ENCODE assay signal across 8 cellular contexts in the genomic region with DNA sequence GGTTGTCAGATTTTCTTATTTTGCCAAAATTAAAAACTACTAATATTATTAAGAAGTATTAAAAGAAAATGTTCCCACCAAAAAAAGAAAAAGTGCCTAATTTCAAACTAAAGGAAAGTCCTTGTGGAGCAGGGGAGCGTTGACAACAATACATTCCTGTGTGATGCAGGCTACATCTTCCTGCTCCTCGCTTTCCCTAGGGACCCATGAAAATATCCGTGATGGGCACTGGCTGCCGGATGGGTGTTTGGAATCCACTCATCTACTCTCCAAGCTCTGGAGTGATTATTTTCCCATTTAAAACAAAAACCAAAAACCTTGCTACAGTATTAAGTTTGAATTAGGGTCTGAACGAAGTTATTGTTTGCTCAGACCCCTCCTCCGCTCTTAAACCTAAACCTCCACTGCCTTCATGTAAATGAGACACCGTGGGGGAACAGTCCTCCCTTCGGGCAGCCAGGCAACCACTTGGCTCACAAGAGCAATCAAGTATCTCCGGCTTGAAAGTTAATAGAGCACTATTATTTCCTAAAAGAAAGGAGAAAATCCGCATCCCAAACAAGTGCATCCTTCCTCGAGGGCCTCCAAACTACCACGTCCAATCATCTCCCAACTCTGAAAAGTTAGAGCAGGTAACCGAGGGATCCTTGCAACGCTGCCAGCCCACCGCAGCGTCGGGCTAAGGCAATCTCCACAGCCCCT. TPM values are rescaled to one million over a fixed set of nuclear protein-coding genes. Genes with fewer than 3 reads are reported as not detected.
DNase-seq lines count a peak whose midpoint lies in the region; ATAC-seq, FAIRE-seq and TF ChIP-seq lines count a peak whose summit lies in the region.

No MANE protein-coding gene starts in this region.

- no peaks in the 10 kb centered on the region for H3K9me3 ChIP-seq in subcutaneous abdominal adipose tissue (ENCODE audit: control insufficient read depth in 5 of 5, low read length in 5 of 5)

- no peaks in the 10 kb centered on the region for H3K36me3 Mint-ChIP-seq in activated CD8-positive, alpha-beta memory T cell treated with anti-CD3 and anti-CD28 coated beads, Interleukin-2, amount 10 ng/mL, durations not matched to agents 7 days and 5 days
- H3K36me3 Mint-ChIP-seq in activated naive CD8-positive, alpha-beta T cell treated with anti-CD3 and anti-CD28 coated beads, Interleukin-2, amount 50 U/mL, for 24 hours (ENCODE audit: low read depth) = no peaks in the 10 kb centered on the region

- H3K27me3 ChIP-seq in subcutaneous abdominal adipose tissue (ENCODE audit: control insufficient read depth in 5 of 5, insufficient read depth in 4 of 5, low read length in 5 of 5) = no peaks in the 10 kb centered on the region

- H3K4me1 Mint-ChIP-seq in activated CD8-positive, alpha-beta memory T cell treated with anti-CD3 and anti-CD28 coated beads, Interleukin-2, amount 10 ng/mL, durations not matched to agents 7 days and 5 days = peaks cover 3% of the 10 kb centered on the region
- H3K4me1 Mint-ChIP-seq in activated naive CD8-positive, alpha-beta T cell treated with anti-CD3 and anti-CD28 coated beads, Interleukin-2, amount 50 U/mL, for 24 hours = peaks cover 8% of the 10 kb centered on the region

- H3K27ac ChIP-seq in subcutaneous abdominal adipose tissue (ENCODE audit: low read depth, low read length) = peak overlapping the region; percentile 93

- ATAC-seq in activated CD8-positive, alpha-beta memory T cell treated with anti-CD3 and anti-CD28 coated beads, Interleukin-2, amount 10 ng/mL, durations not matched to agents 7 days and 5 days = no peak
- ATAC-seq in activated naive CD8-positive, alpha-beta T cell treated with anti-CD3 and anti-CD28 coated beads, Interleukin-2, amount 50 U/mL, for 24 hours = no peak
- no peak for ATAC-seq in HG02763 (IDR thresholded peaks at IDR 0.05; ENCODE audit: unreplicated experiment)

- H3K9me3 Mint-ChIP-seq in activated CD8-positive, alpha-beta memory T cell treated with anti-CD3 and anti-CD28 coated beads, Interleukin-2, amount 10 ng/mL, durations not matched to agents 7 days and 5 days (ENCODE audit: low read depth) = no peaks in the 10 kb centered on the region
- no peaks in the 10 kb centered on the region for H3K9me3 Mint-ChIP-seq in activated naive CD8-positive, alpha-beta T cell treated with anti-CD3 and anti-CD28 coated beads, Interleukin-2, amount 50 U/mL, for 24 hours

- H3K9ac ChIP-seq in subcutaneous abdominal adipose tissue (ENCODE audit: low read length in 5 of 5) = peak overlapping the region; percentile 35 to 71 (median 60)

- peaks cover 0 to 5% (median 0%) of the 10 kb centered on the region in 5 donors for H3K36me3 ChIP-seq in subcutaneous abdominal adipose tissue (ENCODE audit: control insufficient read depth in 5 of 5, insufficient read depth in 5 of 5, low read length in 5 of 5)

- DNase-seq in activated CD8-positive, alpha-beta memory T cell treated with anti-CD3 and anti-CD28 coated beads, Interleukin-2, amount 10 ng/mL, durations not matched to agents 7 days and 5 days = no peak
- no peak for DNase-seq in activated CD8-positive, alpha-beta memory T cell treated with anti-CD3 and anti-CD28 coated beads for 24 hours
- DNase-seq in activated naive CD8-positive, alpha-beta T cell treated with anti-CD3 and anti-CD28 coated beads, Interleukin-2, amount 50 U/mL, for 24 hours = no peak
- DNase-seq in kidney glomerular epithelial cell (lab: John Stamatoyannopoulos, UW) (peak; percentile 47), D721Med (ENCODE audit: insufficient read length, low spot score) (no peak), activated gamma-delta T cell (lab: John Stamatoyannopoulos, UW) (no peak)

- CTCF ChIA-PET in activated CD8-positive, alpha-beta memory T cell treated with anti-CD3 and anti-CD28 coated beads, Interleukin-2, amount 10 ng/mL, durations not matched to agents 7 days and 5 days (lab: Charles Lee) = interaction anchor here (1.6 kb wide), 1 partner anchor 15 kb away, joined by 3 read pairs; no protein-coding TSS in a partner anchor

- peak overlapping the region; percentile 19 for H3K4me3 Mint-ChIP-seq in activated CD8-positive, alpha-beta memory T cell treated with anti-CD3 and anti-CD28 coated beads, Interleukin-2, amount 10 ng/mL, durations not matched to agents 7 days and 5 days
- H3K4me3 Mint-ChIP-seq in activated naive CD8-positive, alpha-beta T cell treated with anti-CD3 and anti-CD28 coated beads, Interleukin-2, amount 50 U/mL, for 24 hours = peak overlapping the region; percentile 57

- H3K4me1 ChIP-seq in subcutaneous abdominal adipose tissue (ENCODE audit: control insufficient read depth in 5 of 5, insufficient read depth in 5 of 5, low read length in 5 of 5) = peaks cover 4 to 49% (median 47%) of the 10 kb centered on the region in 5 donors

- H3K27ac Mint-ChIP-seq in activated CD8-positive, alpha-beta memory T cell treated with anti-CD3 and anti-CD28 coated beads, Interleukin-2, amount 10 ng/mL, durations not matched to agents 7 days and 5 days = no peak overlapping the region
- no peak overlapping the region for H3K27ac Mint-ChIP-seq in activated naive CD8-positive, alpha-beta T cell treated with anti-CD3 and anti-CD28 coated beads, Interleukin-2, amount 50 U/mL, for 24 hours

- H3K4me3 ChIP-seq in subcutaneous abdominal adipose tissue (ENCODE audit: low read depth in 1 of 5, low read length in 5 of 5) = peak overlapping the region; percentile 76 to 83 (median 80)

- H3K27me3 Mint-ChIP-seq in activated CD8-positive, alpha-beta memory T cell treated with anti-CD3 and anti-CD28 coated beads, Interleukin-2, amount 10 ng/mL, durations not matched to agents 7 days and 5 days = peaks cover 71% of the 10 kb centered on the region
- H3K27me3 Mint-ChIP-seq in activated naive CD8-positive, alpha-beta T cell treated with anti-CD3 and anti-CD28 coated beads, Interleukin-2, amount 50 U/mL, for 24 hours = peaks cover 57% of the 10 kb centered on the region

- no peak for FAIRE-seq in D721Med (lab: Jason Lieb, UNC)

- no peak for TF ChIP-seq CTCF in D721Med (IDR thresholded peaks at IDR 0.05; ENCODE audit: insufficient read depth, missing control alignments)

RNA-seq across cellular contexts. Expression of gene ITGB5, which starts 1.5 kb away (rescaled TPM):
- total RNA-seq in activated CD8-positive, alpha-beta memory T cell treated with anti-CD3 and anti-CD28 coated beads, Interleukin-2, amount 10 ng/mL, durations not matched to agents 7 days and 5 days = 1 to 10 TPM in 1 of 2 experiments, under 1 TPM in 1; 0.18 to 1.2 TPM

RNA-seq across cellular contexts. Expression of gene MUC13, which starts 48.9 kb away (rescaled TPM):
- not detected for total RNA-seq in activated CD8-positive, alpha-beta memory T cell treated with anti-CD3 and anti-CD28 coated beads, Interleukin-2, amount 10 ng/mL, durations not matched to agents 7 days and 5 days
